1 cellular context compared by ENCODE assay signal in the genomic region with DNA sequence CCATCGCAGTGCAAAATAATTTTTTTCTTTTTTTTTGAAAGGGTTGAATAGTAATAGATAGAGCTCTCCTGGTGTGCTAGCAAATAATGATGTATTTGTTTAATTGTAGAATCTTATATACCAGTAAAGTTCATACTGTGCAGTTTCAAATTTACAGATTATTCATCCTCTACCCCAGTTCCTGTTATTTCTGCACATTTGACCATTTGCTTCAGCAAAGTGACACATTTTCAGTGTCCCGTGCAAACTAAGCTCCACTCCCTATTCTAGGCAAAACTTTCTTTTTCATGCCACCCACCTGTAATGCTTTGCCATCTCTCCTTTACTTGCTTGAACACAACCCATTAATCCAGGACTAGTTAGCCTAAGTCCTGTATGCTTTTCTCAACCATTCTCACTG.
TF ChIP-seq lines count a peak whose summit lies in the region.

No MANE protein-coding gene starts in this region.

TF ChIP-seq in K562, 482 proteins besides CTCF, POLR2A, EP300 and RAD21:
- no peak for TF ChIP-seq MYC (IDR thresholded peaks at IDR 0.05; ENCODE audit: low read depth, low read length)
- no peak for TF ChIP-seq MYC (CRISPR knock-in tag; IDR thresholded peaks at IDR 0.05; ENCODE audit: borderline replicate concordance, low read depth)
- TF ChIP-seq, protein P1, sequence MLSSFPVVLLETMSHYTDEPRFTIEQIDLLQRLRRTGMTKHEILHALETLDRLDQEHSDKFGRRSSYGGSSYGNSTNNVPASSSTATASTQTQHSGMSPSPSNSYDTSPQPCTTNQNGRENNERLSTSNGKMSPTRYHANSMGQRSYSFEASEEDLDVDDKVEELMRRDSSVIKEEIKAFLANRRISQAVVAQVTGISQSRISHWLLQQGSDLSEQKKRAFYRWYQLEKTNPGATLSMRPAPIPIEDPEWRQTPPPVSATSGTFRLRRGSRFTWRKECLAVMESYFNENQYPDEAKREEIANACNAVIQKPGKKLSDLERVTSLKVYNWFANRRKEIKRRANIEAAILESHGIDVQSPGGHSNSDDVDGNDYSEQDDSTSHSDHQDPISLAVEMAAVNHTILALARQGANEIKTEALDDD (IDR thresholded peaks at IDR 0.05), result 0 out of 2 replicates have a peak, but pooled peaks have one; percentile 15
